28 cellular contexts compared by ENCODE assay signal in the genomic region with DNA sequence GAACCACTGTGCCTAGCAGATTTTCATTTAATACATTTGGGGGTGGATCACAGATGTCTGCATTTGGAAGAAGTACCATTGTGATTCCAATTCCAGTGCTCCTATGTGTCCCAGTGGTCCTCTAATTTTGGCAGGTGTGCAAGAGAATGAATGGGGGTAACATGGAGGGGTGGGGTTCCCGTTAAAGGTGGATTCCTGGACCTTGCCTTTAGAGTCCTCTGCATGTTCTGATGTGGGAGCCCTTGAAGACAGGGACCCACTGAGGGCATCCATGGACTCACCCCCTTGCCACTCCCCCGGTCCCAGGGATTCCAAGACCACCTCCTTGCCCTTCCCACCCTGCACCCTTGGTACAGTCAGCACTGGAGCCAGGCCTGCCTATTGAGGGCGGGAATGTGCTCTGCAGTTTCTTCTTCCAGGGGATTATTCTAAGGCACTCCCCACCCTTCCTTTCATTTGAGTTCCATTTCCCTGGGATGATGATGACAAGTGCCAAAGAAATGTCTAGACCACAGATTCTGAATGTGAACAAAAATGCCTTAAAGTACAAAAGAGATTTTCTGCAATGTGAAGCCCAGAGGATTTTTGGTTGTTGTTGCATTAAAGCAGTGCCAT.
"Had no signal": no experiment of that assay in that cellular context is flagged by ENCODE, and none has a peak within 500 bp of the region (broad histone marks: within the 10 kb centered on the region; RNA-seq: fewer than 3 reads in every experiment).

No MANE protein-coding gene starts in this region.

- H3K27me3 ChIP-seq: adrenal gland, brain microvascular endothelial cell, SJCRH30 had no signal

- H3K36me3 Mint-ChIP-seq: WTC11 had no signal

- H3K9me3 Mint-ChIP-seq: activated T-cell treated with anti-CD3 and anti-CD28 coated beads, Interleukin-2, amount 50 U/mL, for 24 hours; activated T-helper 2 cell treated with anti-CD3 and anti-CD28 coated beads, Interferon-gamma antibody, Interleukin-2, Interleukin-4, amounts not matched to agents 10 μg/mL and 5 μg/mL and 100 μg/mL, durations not matched to agents 14 hours and 24 hours and 36 hours; T-helper 2 cell treated with Interferon-gamma antibody and Interleukin-4, amounts not matched to agents 5 μg/mL and 100 μg/mL, for 36 hours had no signal

- H3K9me3 ChIP-seq: adrenal gland, SJCRH30 had no signal

- H3K4me1 ChIP-seq: adrenal gland had no signal

- H3K4me3 Mint-ChIP-seq: activated CD4-positive, alpha-beta T cell treated with anti-CD3 and anti-CD28 coated beads for 36 hours; activated CD4-positive, alpha-beta T cell treated with anti-CD3 and anti-CD28 coated beads, Interleukin-2, amount 10 ng/mL, durations not matched to agents 7 days and 5 days; activated CD8-positive, alpha-beta T cell treated with anti-CD3 and anti-CD28 coated beads, Interleukin-2, amount 10 ng/mL, durations not matched to agents 7 days and 5 days; activated T-cell treated with anti-CD3 and anti-CD28 coated beads, Interleukin-2, amount 50 U/mL, for 24 hours; T-helper 2 cell treated with Interferon-gamma antibody and Interleukin-4, amounts not matched to agents 5 μg/mL and 100 μg/mL, for 36 hours; WTC11 had no signal

- ATAC-seq: activated CD4-positive, alpha-beta T cell treated with anti-CD3 and anti-CD28 coated beads for 36 hours; activated CD4-positive, CD25-positive, alpha-beta regulatory T cell treated with anti-CD3 and anti-CD28 coated beads, Interleukin-2, amount 50 U/mL, for 24 hours; activated CD8-positive, alpha-beta T cell treated with anti-CD3 and anti-CD28 coated beads, Interleukin-2, amount 10 ng/mL, durations not matched to agents 7 days and 5 days; activated naive CD4-positive, alpha-beta T cell treated with anti-CD3 and anti-CD28 coated beads, Interleukin-2, amount 50 U/mL, for 72 hours; Panc1; WTC11 had no signal

- DNase-seq: activated CD4-positive, alpha-beta T cell treated with anti-CD3 and anti-CD28 coated beads for 36 hours; activated CD4-positive, alpha-beta T cell treated with anti-CD3 and anti-CD28 coated beads, Interleukin-2, amount 10 ng/mL, durations not matched to agents 7 days and 5 days; activated CD4-positive, alpha-beta T cell treated with anti-CD3 and anti-CD28 coated beads, Interleukin-2, amount 50 U/mL, for 48 hours; activated CD8-positive, alpha-beta T cell treated with anti-CD3 and anti-CD28 coated beads, Interleukin-2, amount 10 ng/mL, durations not matched to agents 7 days and 5 days; activated gamma-delta T cell; activated naive CD4-positive, alpha-beta T cell treated with Interleukin-2 at 50 U/mL for 16 hours; activated T-cell treated with anti-CD3 and anti-CD28 coated beads, Interleukin-2, amount 50 U/mL, for 24 hours; adrenal gland; brain microvascular endothelial cell; central memory CD4-positive, alpha-beta T cell; Kasumi-1; MM.1S; MV-4-11; NCI-H1092; NCI-H1436 treated with DMSO at 0.1 percent for 48 hours; NCI-H1694 treated with DMSO at 0.1 percent for 48 hours; NCI-H2029; NCI-H345; NCI-H524 treated with DMSO at 0.1 percent for 48 hours; SHP77; SJCRH30 had no signal

- H3K27ac Mint-ChIP-seq: activated CD4-positive, alpha-beta T cell treated with anti-CD3 and anti-CD28 coated beads for 36 hours; activated CD4-positive, alpha-beta T cell treated with anti-CD3 and anti-CD28 coated beads, Interleukin-2, amount 10 ng/mL, durations not matched to agents 7 days and 5 days; activated CD8-positive, alpha-beta T cell treated with anti-CD3 and anti-CD28 coated beads, Interleukin-2, amount 10 ng/mL, durations not matched to agents 7 days and 5 days; activated naive CD4-positive, alpha-beta T cell treated with anti-CD3 and anti-CD28 coated beads, Interleukin-2, amount 50 U/mL, for 72 hours; activated T-cell treated with anti-CD3 and anti-CD28 coated beads, Interleukin-2, amount 50 U/mL, for 24 hours; activated T-helper 2 cell treated with anti-CD3 and anti-CD28 coated beads, Interferon-gamma antibody, Interleukin-2, Interleukin-4, amounts not matched to agents 10 μg/mL and 5 μg/mL and 100 μg/mL, durations not matched to agents 14 hours and 24 hours and 36 hours; T-helper 2 cell treated with Interferon-gamma antibody and Interleukin-4, amounts not matched to agents 5 μg/mL and 100 μg/mL, for 36 hours; WTC11 had no signal

- H3K4me1 Mint-ChIP-seq: activated CD4-positive, alpha-beta T cell treated with anti-CD3 and anti-CD28 coated beads for 36 hours; activated CD4-positive, alpha-beta T cell treated with anti-CD3 and anti-CD28 coated beads, Interleukin-2, amount 10 ng/mL, durations not matched to agents 7 days and 5 days had no signal

- H3K4me3 ChIP-seq: adrenal gland, SJCRH30, SK-N-MC had no signal

- H3K36me3 ChIP-seq: adrenal gland, brain microvascular endothelial cell, SJCRH30 had no signal

- H3K27ac ChIP-seq: adrenal gland, brain microvascular endothelial cell, SJCRH30, SK-N-MC had no signal
